Comparison of ENCODE assay signal across 9 cellular contexts in the genomic region with DNA sequence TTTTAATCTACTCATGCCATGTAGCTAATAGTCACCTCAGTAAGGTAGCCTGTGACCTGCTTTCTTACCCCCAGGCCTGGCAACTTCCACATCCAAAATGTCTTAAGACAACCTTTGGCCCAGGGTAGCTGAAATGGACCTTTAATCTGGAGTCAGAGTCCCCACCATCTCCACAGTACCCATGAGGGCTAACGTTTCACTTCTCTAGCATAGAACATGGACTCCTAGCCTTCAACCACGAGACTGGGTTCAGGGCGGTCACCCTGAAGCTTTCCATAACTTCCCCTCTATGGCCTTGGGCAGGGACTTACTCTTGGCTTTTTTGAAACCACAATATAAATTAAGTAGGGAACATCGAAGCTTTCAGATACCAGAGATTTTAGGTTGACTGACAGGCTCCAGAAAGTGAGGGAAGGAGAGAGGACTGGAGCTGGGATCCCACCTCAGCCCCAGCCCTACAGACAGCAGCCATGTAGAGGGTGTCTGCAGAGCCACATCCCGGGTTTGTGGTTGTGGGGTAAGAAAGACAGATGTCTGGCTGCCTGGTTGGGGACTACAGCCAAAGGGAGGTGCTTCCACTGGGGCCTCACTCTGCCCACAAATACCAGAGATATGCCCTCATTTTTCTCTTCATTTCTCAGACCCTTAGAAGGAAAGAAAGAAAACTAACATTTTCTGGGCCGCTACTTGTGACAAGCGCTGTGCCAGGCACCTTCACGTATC. TPM values are rescaled to one million over a fixed set of nuclear protein-coding genes. Genes with fewer than 3 reads are reported as not detected.
DNase-seq lines count a peak whose midpoint lies in the region; ATAC-seq lines count a peak whose summit lies in the region.
"Had no signal": no experiment of that assay in that cellular context is flagged by ENCODE, and none has a peak within 500 bp of the region (broad histone marks: within the 10 kb centered on the region; RNA-seq: fewer than 3 reads in every experiment).

No MANE protein-coding gene starts in this region.

- peak; percentile 21 for ATAC-seq in activated CD4-positive, alpha-beta T cell treated with anti-CD3 and anti-CD28 coated beads for 36 hours
- no peak for ATAC-seq in GM18909 (IDR thresholded peaks at IDR 0.05; ENCODE audit: poor library complexity, unreplicated experiment)

- in situ Hi-C loops in G401 (cut with HindIII; ENCODE audit: low sequenced_read_pairs) = no loop called here

- H3K9ac ChIP-seq in stomach smooth muscle (ENCODE audit: low read length in 2 of 2) = peak overlapping the region; percentile 1 to 29

- H3K27me3 ChIP-seq in stomach smooth muscle (ENCODE audit: control insufficient read depth in 1 of 2, insufficient read depth in 2 of 2, low read length in 2 of 2) = no peaks in the 10 kb centered on the region
- H3K27me3 ChIP-seq: cardiac muscle cell had no signal

- H3K4me1 ChIP-seq in stomach smooth muscle (ENCODE audit: control insufficient read depth, insufficient read depth, low read length) = peaks cover 47% of the 10 kb centered on the region

- POLR2A ChIA-PET in activated CD4-positive, alpha-beta T cell treated with anti-CD3 and anti-CD28 coated beads for 36 hours (lab: Charles Lee) = interaction anchor here (1.8 kb wide), 1 partner anchor 8 kb away, joined by 7 read pairs; no protein-coding TSS in a partner anchor
- POLR2A ChIA-PET in activated CD4-positive, alpha-beta memory T cell treated with anti-CD3 and anti-CD28 coated beads, Interleukin-2, amount 10 ng/mL, durations not matched to agents 7 days and 5 days (lab: Charles Lee) = interaction anchor here (0.9 to 11.5 kb wide), 6 partner anchors 9 to 35 kb away, joined by 3 to 229 read pairs (median 28); partner anchors contain the start of genes CASTOR1, CCDC157 and SF3A1

- H3K4me3 Mint-ChIP-seq in activated CD4-positive, alpha-beta T cell treated with anti-CD3 and anti-CD28 coated beads for 36 hours = peak overlapping the region; percentile 82
- peak overlapping the region; percentile 88 for H3K4me3 Mint-ChIP-seq in activated CD4-positive, alpha-beta memory T cell treated with anti-CD3 and anti-CD28 coated beads, Interleukin-2, amount 10 ng/mL, durations not matched to agents 7 days and 5 days

- intact Hi-C loops in activated CD4-positive, alpha-beta T cell treated with anti-CD3 and anti-CD28 coated beads for 36 hours (cut with DNase I, micrococcal nuclease) = no loop called here

- H3K9me3 ChIP-seq in stomach smooth muscle (ENCODE audit: control insufficient read depth in 2 of 2, low read length in 2 of 2) = no peaks in the 10 kb centered on the region

- DNase-seq in activated CD4-positive, alpha-beta T cell treated with anti-CD3 and anti-CD28 coated beads for 36 hours = peak; percentile 61
- no peak for DNase-seq in activated CD4-positive, alpha-beta T cell treated with anti-CD3 and anti-CD28 coated beads for 4 hours
- peak; percentile 71 for DNase-seq in activated CD4-positive, alpha-beta memory T cell treated with anti-CD3 and anti-CD28 coated beads, Interleukin-2, amount 10 ng/mL, durations not matched to agents 7 days and 5 days
- peak; percentile 69 for DNase-seq in glomerular visceral epithelial cell (ENCODE audit: extremely low spot score)
- no peak for DNase-seq in amygdala (lab: John Stamatoyannopoulos, UW)
- DNase-seq in G401 (ENCODE audit: low spot score) = no peak

- peak overlapping the region; percentile 71 for H3K27ac Mint-ChIP-seq in activated CD4-positive, alpha-beta T cell treated with anti-CD3 and anti-CD28 coated beads for 36 hours
- H3K27ac Mint-ChIP-seq in activated CD4-positive, alpha-beta memory T cell treated with anti-CD3 and anti-CD28 coated beads, Interleukin-2, amount 10 ng/mL, durations not matched to agents 7 days and 5 days = peak overlapping the region; percentile 74

- H3K9me3 Mint-ChIP-seq in activated CD4-positive, alpha-beta T cell treated with anti-CD3 and anti-CD28 coated beads for 36 hours (ENCODE audit: low read depth) = no peaks in the 10 kb centered on the region
- no peaks in the 10 kb centered on the region for H3K9me3 Mint-ChIP-seq in activated CD4-positive, alpha-beta memory T cell treated with anti-CD3 and anti-CD28 coated beads, Interleukin-2, amount 10 ng/mL, durations not matched to agents 7 days and 5 days

- H3K36me3 Mint-ChIP-seq in activated CD4-positive, alpha-beta T cell treated with anti-CD3 and anti-CD28 coated beads for 36 hours (ENCODE audit: low read depth) = peaks cover 12% of the 10 kb centered on the region
- peaks cover 60% of the 10 kb centered on the region for H3K36me3 Mint-ChIP-seq in activated CD4-positive, alpha-beta memory T cell treated with anti-CD3 and anti-CD28 coated beads, Interleukin-2, amount 10 ng/mL, durations not matched to agents 7 days and 5 days (ENCODE audit: low read depth)

- peak overlapping the region in 1 of 2 donors; percentile 91 for H3K4me3 ChIP-seq in stomach smooth muscle (ENCODE audit: low read length in 2 of 2)
- H3K4me3 ChIP-seq: cardiac muscle cell had no signal

- CTCF ChIA-PET in activated CD4-positive, alpha-beta T cell treated with anti-CD3 and anti-CD28 coated beads for 36 hours (lab: Charles Lee) = interaction anchor here (0.7 to 3.7 kb wide), 8 partner anchors 11 to 110 kb away, joined by 3 to 16 read pairs (median 4); no protein-coding TSS in a partner anchor
- CTCF ChIA-PET in activated CD4-positive, alpha-beta memory T cell treated with anti-CD3 and anti-CD28 coated beads, Interleukin-2, amount 10 ng/mL, durations not matched to agents 7 days and 5 days (lab: Charles Lee) = interaction anchor here (1.0 to 2.1 kb wide), 6 partner anchors 9 to 63 kb away, joined by 3 to 13 read pairs (median 4); partner anchors contain the start of gene RNF215

- peaks cover 5 to 7% of the 10 kb centered on the region in 2 donors for H3K36me3 ChIP-seq in stomach smooth muscle (ENCODE audit: control insufficient read depth in 2 of 2, insufficient read depth in 2 of 2, low read length in 2 of 2)
- H3K36me3 ChIP-seq: cardiac muscle cell had no signal

- no peak overlapping the region for H3K27ac ChIP-seq in stomach smooth muscle (ENCODE audit: low read length)
- H3K27ac ChIP-seq: cardiac muscle cell had no signal

- H3K4me1 Mint-ChIP-seq in activated CD4-positive, alpha-beta T cell treated with anti-CD3 and anti-CD28 coated beads for 36 hours = peaks cover 69% of the 10 kb centered on the region
- H3K4me1 Mint-ChIP-seq in activated CD4-positive, alpha-beta memory T cell treated with anti-CD3 and anti-CD28 coated beads, Interleukin-2, amount 10 ng/mL, durations not matched to agents 7 days and 5 days = peaks cover 67% of the 10 kb centered on the region

- no peaks in the 10 kb centered on the region for H3K27me3 Mint-ChIP-seq in activated CD4-positive, alpha-beta T cell treated with anti-CD3 and anti-CD28 coated beads for 36 hours
- no peaks in the 10 kb centered on the region for H3K27me3 Mint-ChIP-seq in activated CD4-positive, alpha-beta memory T cell treated with anti-CD3 and anti-CD28 coated beads, Interleukin-2, amount 10 ng/mL, durations not matched to agents 7 days and 5 days

RNA-seq across cellular contexts. Expression of gene TBC1D10A, which starts 2.6 kb away (rescaled TPM):
- total RNA-seq in activated CD4-positive, alpha-beta T cell treated with anti-CD3 and anti-CD28 coated beads for 36 hours = 10 to 100 TPM; 20.1 to 21.6 TPM
- total RNA-seq in activated CD4-positive, alpha-beta memory T cell treated with anti-CD3 and anti-CD28 coated beads, Interleukin-2, amount 10 ng/mL, durations not matched to agents 7 days and 5 days = 10 to 100 TPM; 37.9 to 41.6 TPM
- 12.8 and 31.0 TPM in 2 replicates for total RNA-seq in G401 (2014; rRNA removed; shearing (Covaris generic))

RNA-seq across cellular contexts. Expression of gene SF3A1, which starts 32.5 kb away (rescaled TPM):
- 100 to 1,000 TPM; 254 to 499 TPM for total RNA-seq in activated CD4-positive, alpha-beta T cell treated with anti-CD3 and anti-CD28 coated beads for 36 hours
- 100 to 1,000 TPM; 225 to 226 TPM for total RNA-seq in activated CD4-positive, alpha-beta memory T cell treated with anti-CD3 and anti-CD28 coated beads, Interleukin-2, amount 10 ng/mL, durations not matched to agents 7 days and 5 days
- total RNA-seq in G401 (2014; rRNA removed; shearing (Covaris generic)) = 16.5 and 25.5 TPM in 2 replicates

RNA-seq across cellular contexts. Expression of gene CCDC157, which starts 32.6 kb away (rescaled TPM):
- total RNA-seq in activated CD4-positive, alpha-beta T cell treated with anti-CD3 and anti-CD28 coated beads for 36 hours = 1 to 10 TPM; 2.4 to 3.7 TPM
- 1 to 10 TPM; 3.2 to 3.6 TPM for total RNA-seq in activated CD4-positive, alpha-beta memory T cell treated with anti-CD3 and anti-CD28 coated beads, Interleukin-2, amount 10 ng/mL, durations not matched to agents 7 days and 5 days
- 1.8 and 2.9 TPM in 2 replicates for total RNA-seq in G401 (2014; rRNA removed; shearing (Covaris generic))

RNA-seq across cellular contexts. Expression of gene CASTOR1, which starts 34.9 kb away (rescaled TPM):
- 1 to 10 TPM; 1.6 to 2.2 TPM for total RNA-seq in activated CD4-positive, alpha-beta T cell treated with anti-CD3 and anti-CD28 coated beads for 36 hours
- total RNA-seq in activated CD4-positive, alpha-beta memory T cell treated with anti-CD3 and anti-CD28 coated beads, Interleukin-2, amount 10 ng/mL, durations not matched to agents 7 days and 5 days = 10 to 100 TPM; 14.2 to 14.6 TPM
- total RNA-seq in G401 (2014; rRNA removed; shearing (Covaris generic)) = 9.8 and 11.3 TPM in 2 replicates

RNA-seq across cellular contexts. Expression of gene OSM, which starts 57.5 kb away (rescaled TPM):
- 10 to 100 TPM; 13.8 to 17.6 TPM for total RNA-seq in activated CD4-positive, alpha-beta T cell treated with anti-CD3 and anti-CD28 coated beads for 36 hours
- 100 to 1,000 TPM; 103 to 107 TPM for total RNA-seq in activated CD4-positive, alpha-beta memory T cell treated with anti-CD3 and anti-CD28 coated beads, Interleukin-2, amount 10 ng/mL, durations not matched to agents 7 days and 5 days
- not detected in 2 replicates for total RNA-seq in G401 (2014; rRNA removed; shearing (Covaris generic))
- total RNA-seq: cardiac muscle cell had no signal

Comparison
In these comparisons a context has a peak if more than half of its experiments do, and no peak if none do; other contexts are left out.
1. DNase-seq: peak in activated CD4-positive, alpha-beta T cell treated with anti-CD3 and anti-CD28 coated beads for 36 hours (single experiment), activated CD4-positive, alpha-beta memory T cell treated with anti-CD3 and anti-CD28 coated beads, Interleukin-2, amount 10 ng/mL, durations not matched to agents 7 days and 5 days (single experiment) and glomerular visceral epithelial cell (single experiment); none in activated CD4-positive, alpha-beta T cell treated with anti-CD3 and anti-CD28 coated beads for 4 hours (0 of 2), amygdala (0 of 56) and G401 (single experiment).